ENCODE assay signal across 16 cellular contexts in the genomic region with DNA sequence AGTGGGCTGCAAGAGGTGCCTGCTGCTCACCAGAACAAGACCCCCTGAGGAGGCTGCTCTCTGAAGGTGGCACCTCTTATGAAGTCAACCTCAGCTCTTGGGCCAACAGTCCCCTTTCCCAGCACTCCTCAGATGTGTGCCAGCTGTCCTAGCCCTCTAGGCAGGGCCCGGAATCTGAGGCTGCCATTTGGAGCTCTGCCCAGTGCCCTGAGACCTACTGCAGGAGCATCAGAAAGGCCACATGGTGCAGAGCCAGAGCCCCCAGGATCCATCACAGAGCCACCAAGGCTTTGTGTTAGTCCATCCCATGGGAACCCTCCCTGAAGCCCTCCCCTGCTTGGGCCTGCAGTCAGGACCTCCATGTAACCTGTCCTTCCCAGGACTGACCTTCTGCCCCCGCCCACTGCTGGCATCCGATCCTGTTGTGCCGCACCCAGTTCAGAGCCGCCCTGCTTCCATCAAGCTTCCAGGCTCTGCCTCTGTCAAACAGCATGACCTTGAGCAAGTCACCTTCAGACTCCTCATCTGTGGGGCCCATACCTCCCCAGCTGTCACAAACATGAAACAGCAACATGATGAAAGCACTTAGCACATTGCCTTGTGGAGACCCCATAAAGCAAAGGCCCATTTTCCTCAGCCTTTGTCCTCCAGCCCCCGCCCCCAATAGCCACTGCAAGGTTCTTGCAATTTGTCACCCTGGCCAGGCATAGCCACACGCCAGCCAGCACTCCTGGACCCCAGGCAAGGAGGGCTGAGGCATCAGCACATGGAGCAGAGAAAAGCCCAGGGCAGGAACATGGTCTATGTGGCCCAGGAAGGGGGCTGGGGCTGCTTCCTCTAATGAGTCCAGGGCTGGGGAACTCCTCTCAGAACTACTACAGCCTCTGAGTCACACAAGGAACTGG. TPM values are rescaled to one million over a fixed set of nuclear protein-coding genes. Genes with fewer than 3 reads are reported as not detected.
"Had no signal": no experiment of that assay in that cellular context is flagged by ENCODE, and none has a peak within 500 bp of the region (broad histone marks: within the 10 kb centered on the region; RNA-seq: fewer than 3 reads in every experiment).

No MANE protein-coding gene starts in this region.

- ATAC-seq: activated CD8-positive, alpha-beta T cell treated with anti-CD3 and anti-CD28 coated beads for 36 hours; effector memory CD8-positive, alpha-beta T cell; gastrocnemius medialis; left colon had no signal

- H3K27ac ChIP-seq: epithelial cell of prostate, gastrocnemius medialis, heart right ventricle, parathyroid adenoma, transverse colon had no signal

- H3K4me1 ChIP-seq: gastrocnemius medialis, heart right ventricle, transverse colon had no signal

- H3K9me3 ChIP-seq: gastrocnemius medialis, heart right ventricle, transverse colon had no signal

- H2AFZ ChIP-seq: parathyroid adenoma had no signal

- H3K27me3 ChIP-seq: gastrocnemius medialis, transverse colon had no signal

- DNase-seq: activated B cell treated with CpG ODN at 0.5 μM for 24 hours; activated CD4-positive, alpha-beta T cell treated with anti-CD3 and anti-CD28 coated beads for 48 hours; activated CD8-positive, alpha-beta T cell treated with anti-CD3 and anti-CD28 coated beads for 36 hours; activated gamma-delta T cell treated with Interleukin-2 at 50 U/mL for 16 hours; activated naive CD8-positive, alpha-beta T cell treated with anti-CD3 and anti-CD28 coated beads for 36 hours; activated T-cell treated with anti-CD3 and anti-CD28 coated beads, Interleukin-2, amount 50 U/mL, for 48 hours; effector memory CD8-positive, alpha-beta T cell; gastrocnemius medialis; heart right ventricle; left colon; midbrain; stimulated activated CD4-positive, alpha-beta T cell treated with anti-CD3 and anti-CD28 coated beads, Interleukin-2, amount 100 ng/mL, for 48 hours; transverse colon had no signal

- H3K4me3 ChIP-seq: gastrocnemius medialis, heart right ventricle, lung, transverse colon had no signal

- H3K36me3 ChIP-seq: gastrocnemius medialis, heart right ventricle, transverse colon had no signal

- H3K9ac ChIP-seq: parathyroid adenoma had no signal

RNA-seq across cellular contexts. Expression of gene GRID1, which starts 51.7 kb away (rescaled TPM):
- total RNA-seq: activated B cell treated with CpG ODN at 0.5 μM for 24 hours; activated CD8-positive, alpha-beta T cell treated with anti-CD3 and anti-CD28 coated beads for 36 hours; activated naive CD8-positive, alpha-beta T cell treated with anti-CD3 and anti-CD28 coated beads for 36 hours had no signal
